In the genomic region with DNA sequence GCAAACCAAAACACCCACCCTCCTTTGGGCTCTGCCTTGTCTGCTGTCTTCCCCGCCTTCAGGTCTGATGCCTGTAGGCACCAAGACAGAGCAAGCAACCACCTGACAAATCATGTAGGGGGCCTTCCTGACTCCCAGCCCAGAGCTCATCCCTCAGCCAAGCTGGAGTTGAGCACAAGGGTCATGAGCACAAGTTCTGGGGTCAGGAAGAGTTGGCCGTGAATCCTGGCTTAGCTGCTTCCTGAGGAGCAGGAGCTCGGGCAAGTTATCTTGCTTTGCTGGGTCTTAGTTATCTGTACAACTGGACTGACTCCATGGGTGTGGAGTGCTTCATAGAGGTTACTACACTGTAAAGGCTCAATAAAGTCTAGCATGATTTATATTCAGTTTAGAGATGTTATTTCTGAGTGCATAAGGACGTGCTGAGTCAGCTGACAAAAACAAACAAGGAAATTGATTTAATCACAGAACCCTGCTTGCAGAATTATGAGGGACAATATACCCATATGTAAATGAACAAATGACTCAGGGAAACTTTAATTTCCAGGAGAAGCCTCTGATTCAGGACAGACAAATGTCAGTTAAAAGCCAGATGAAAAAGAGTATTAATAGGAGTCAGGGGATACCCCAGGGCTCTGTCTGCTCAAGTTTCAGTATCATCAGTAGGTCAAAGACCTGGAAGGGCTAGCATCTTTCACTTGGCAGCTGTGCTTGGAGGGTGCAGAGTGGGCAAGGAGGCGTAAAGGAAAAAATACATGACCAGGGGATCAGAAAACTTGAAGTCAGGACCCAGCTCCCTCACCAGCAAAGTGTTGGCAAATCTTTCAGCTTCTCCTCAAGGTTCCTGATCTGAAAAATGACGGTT, we compare ENCODE assay signal across 8 cellular contexts. TPM values are rescaled to one million over a fixed set of nuclear protein-coding genes. Genes with fewer than 3 reads are reported as not detected.
A peak's percentile ranks its signal among the peaks of the same experiment; 100 is the strongest.
DNase-seq lines count a peak whose midpoint lies in the region; ATAC-seq and TF ChIP-seq lines count a peak whose summit lies in the region.

No MANE protein-coding gene starts in this region.

- in situ Hi-C loops in astrocyte of the spinal cord (cut with HindIII; ENCODE audit: low sequenced_read_pairs): no loop called here

- H3K4me1 Mint-ChIP-seq in glutamatergic neuron (ENCODE audit: low read depth, unreplicated experiment): no peaks in the 10 kb centered on the region

- H3K27me3 ChIP-seq in BLaER1 treated with 17β-estradiol and CSF1 and Interleukin-3, amounts not matched to agents 10 nM and 100 nM: no peaks in the 10 kb centered on the region
- H3K27me3 ChIP-seq in muscle layer of duodenum (ENCODE audit: low read depth, low read length): no peaks in the 10 kb centered on the region

- H3K4me1 ChIP-seq in BLaER1 treated with 17β-estradiol and CSF1 and Interleukin-3, amounts not matched to agents 10 nM and 100 nM: peaks cover 63 to 87% (median 75%) of the 10 kb centered on the region in 10 experiments
- peaks cover 5 to 7% of the 10 kb centered on the region in 2 donors for H3K4me1 ChIP-seq in muscle layer of duodenum (ENCODE audit: control insufficient read depth in 1 of 2, insufficient read depth in 2 of 2, low read length in 2 of 2)

- H3K4me3 ChIP-seq in BLaER1 treated with 17β-estradiol and CSF1 and Interleukin-3, amounts not matched to agents 10 nM and 100 nM: peak overlapping the region in 9 of 10 experiments; percentile 8 to 56 (median 37); a peak in 18 of 20 replicates
- no peak overlapping the region for H3K4me3 ChIP-seq in astrocyte of the spinal cord (ENCODE audit: low read depth, low read length)
- H3K4me3 ChIP-seq in muscle layer of duodenum (ENCODE audit: low read depth in 1 of 2, low read length in 2 of 2): no peak overlapping the region

- no peaks in the 10 kb centered on the region for H4K20me1 ChIP-seq in BLaER1 treated with 17β-estradiol and CSF1 and Interleukin-3, amounts not matched to agents 10 nM and 100 nM

- H3K9me3 ChIP-seq in BLaER1 treated with 17β-estradiol and CSF1 and Interleukin-3, amounts not matched to agents 10 nM and 100 nM (replicated peaks in 1 of 11): no peaks in the 10 kb centered on the region
- no peaks in the 10 kb centered on the region for H3K9me3 ChIP-seq in muscle layer of duodenum (ENCODE audit: control insufficient read depth in 1 of 2, low read length in 2 of 2)

- peak overlapping the region; percentile 47 to 83 (median 78) for H3K9ac ChIP-seq in BLaER1 treated with 17β-estradiol and CSF1 and Interleukin-3, amounts not matched to agents 10 nM and 100 nM

- peak overlapping the region; percentile 81 to 96 (median 91) for H3K4me2 ChIP-seq in BLaER1 treated with 17β-estradiol and CSF1 and Interleukin-3, amounts not matched to agents 10 nM and 100 nM

- H3K9me3 Mint-ChIP-seq in glutamatergic neuron (ENCODE audit: unreplicated experiment): no peaks in the 10 kb centered on the region

- no peak overlapping the region for H3K27ac Mint-ChIP-seq in glutamatergic neuron (ENCODE audit: unreplicated experiment)

- TF ChIP-seq CTCF in astrocyte of the spinal cord (IDR thresholded peaks at IDR 0.05; ENCODE audit: low read depth, low read length) (no peak), GM20000 (IDR thresholded peaks at IDR 0.05; ENCODE audit: extremely low read depth, missing control alignments) (no peak), glutamatergic neuron (IDR thresholded peaks at IDR 0.05; ENCODE audit: partially characterized antibody, unreplicated experiment) (no peak)

- peaks cover 25 to 50% (median 41%) of the 10 kb centered on the region in 11 experiments for H3K36me3 ChIP-seq in BLaER1 treated with 17β-estradiol and CSF1 and Interleukin-3, amounts not matched to agents 10 nM and 100 nM
- H3K36me3 ChIP-seq in muscle layer of duodenum (ENCODE audit: control insufficient read depth in 1 of 2, insufficient read depth in 2 of 2, low read length in 2 of 2): peaks cover 12 to 49% of the 10 kb centered on the region in 2 donors

- H3K4me3 Mint-ChIP-seq in glutamatergic neuron (ENCODE audit: unreplicated experiment): no peak overlapping the region

- no peaks in the 10 kb centered on the region for H3K36me3 Mint-ChIP-seq in glutamatergic neuron (ENCODE audit: unreplicated experiment)

- peak overlapping the region; percentile 62 to 95 (median 91) for H3K27ac ChIP-seq in BLaER1 treated with 17β-estradiol and CSF1 and Interleukin-3, amounts not matched to agents 10 nM and 100 nM
- peak overlapping the region; percentile 18 for H3K27ac ChIP-seq in muscle layer of duodenum (ENCODE audit: low read length)

- DNase-seq in astrocyte of the spinal cord (ENCODE audit: low read depth, low spot score): peak; percentile 44
- no peak for DNase-seq in stimulated activated CD8-positive, alpha-beta memory T cell treated with anti-CD3 and anti-CD28 coated beads, Interleukin-4, amount 100 ng/mL, for 48 hours
- DNase-seq in GM20000 (ENCODE audit: low spot score): no peak
- DNase-seq in 8988T: no peak
- no peak for DNase-seq in glutamatergic neuron

- H3K27me3 Mint-ChIP-seq in glutamatergic neuron (ENCODE audit: unreplicated experiment): peaks cover 1% of the 10 kb centered on the region

- ATAC-seq in HG03354 (IDR thresholded peaks at IDR 0.05; ENCODE audit: poor library complexity, severe bottlenecking, unreplicated experiment): peak; percentile 38

RNA-seq across cellular contexts. Expression of gene APOA1, which starts 15.1 kb away (rescaled TPM):
- total RNA-seq in glutamatergic neuron (ENCODE audit: unreplicated experiment): not detected

RNA-seq across cellular contexts. Expression of gene APOC3, which starts 22.8 kb away (rescaled TPM):
- not detected for total RNA-seq in glutamatergic neuron (ENCODE audit: unreplicated experiment)

RNA-seq across cellular contexts. Expression of gene APOA4, which starts 29.4 kb away (rescaled TPM):
- total RNA-seq in glutamatergic neuron (ENCODE audit: unreplicated experiment): not detected

Comparison
In these comparisons a context has a peak if more than half of its experiments do, and no peak if none do; other contexts are left out.
1. H3K4me3 ChIP-seq: peak in BLaER1 treated with 17β-estradiol and CSF1 and Interleukin-3, amounts not matched to agents 10 nM and 100 nM (9 of 10); none in astrocyte of the spinal cord (single experiment) and muscle layer of duodenum (0 of 2).